8 cellular contexts compared by ENCODE assay signal in the genomic region with DNA sequence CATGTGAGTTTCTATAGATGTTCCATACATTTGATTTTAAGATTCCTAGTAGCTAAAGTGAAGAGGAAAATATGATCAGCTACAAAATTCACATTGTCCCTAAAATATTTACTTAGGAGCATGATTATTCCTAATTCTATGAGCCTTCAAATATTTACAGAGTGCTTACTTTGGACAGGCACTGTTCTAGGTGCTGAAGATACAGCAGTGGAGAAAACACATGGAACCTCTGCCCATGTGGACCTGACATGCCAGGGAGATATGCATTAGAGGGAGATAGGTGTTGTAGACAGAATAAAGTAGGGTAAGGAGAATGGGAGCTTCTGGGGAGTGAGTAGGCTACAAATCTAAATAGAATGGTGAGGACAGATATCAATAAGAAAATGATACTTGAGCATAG.
"Had no signal": no experiment of that assay in that cellular context is flagged by ENCODE, and none has a peak within 500 bp of the region (broad histone marks: within the 10 kb centered on the region; RNA-seq: fewer than 3 reads in every experiment).

No MANE protein-coding gene starts in this region.

- ATAC-seq: GM12878 had no signal

- H3K4me3 ChIP-seq: GM12878 had no signal

- DNase-seq: GDM1, GF-D8 had no signal

- FAIRE-seq: G401.6, GM12878, GM12891, GM12892, GM18507, GM19239 had no signal
